Comparison of ENCODE assay signal across 1 cellular context in genomic region chr2:148643998-148644884, GRCh38.
TF ChIP-seq lines count a peak whose summit lies in the region.

EPC2 (plus strand) TSS chr2:148644751; CDS start chr2:148645018, 267 bp downstream.

TF ChIP-seq in K562, 482 proteins besides CTCF, POLR2A, EP300 and RAD21 (continued from another document and continues in another):
- TF ChIP-seq CEBPZ (IDR thresholded peaks at IDR 0.05; ENCODE audit: borderline replicate concordance, low read depth, low read length) (no peak), ATF7 (IDR thresholded peaks at IDR 0.05) (peak; percentile 71), ZNF76 (CRISPR knock-in tag; IDR thresholded peaks at IDR 0.05; ENCODE audit: borderline replicate concordance) (no peak), ZHX1 (conservative IDR thresholded peaks at IDR 0.05; ENCODE audit: low read length) (peak; percentile 58; the same call in 1 of the 2 replicates), IFI16 (CRISPR knock-in tag; IDR thresholded peaks at IDR 0.05) (no peak), AFF4 (CRISPR knock-in tag; IDR thresholded peaks at IDR 0.05) (no peak), DPF2 (IDR thresholded peaks at IDR 0.05) (0 out of 2 replicates have a peak, but pooled peaks have one; percentile 19), TRIM24 (IDR thresholded peaks at IDR 0.05) (no peak), RAD51 (IDR thresholded peaks at IDR 0.05; ENCODE audit: borderline replicate concordance, low read depth) (no peak), ESRRA (IDR thresholded peaks at IDR 0.05; ENCODE audit: borderline replicate concordance, low read depth) (no peak; the same call in 1 of the 2 replicates), ZNF639 (CRISPR knock-in tag; conservative IDR thresholded peaks at IDR 0.05 in 1 of 2, IDR thresholded peaks at IDR 0.05 in 1 of 2) (no peak; a peak in 1 of 4 replicates), GTF2F1 (IDR thresholded peaks at IDR 0.05; ENCODE audit: low read depth, low read length) (no peak), ZNF764 (CRISPR knock-in tag; IDR thresholded peaks at IDR 0.05; ENCODE audit: low read depth) (no peak), NR2F6 (CRISPR knock-in tag; IDR thresholded peaks at IDR 0.05) (no peak), SRSF7 (optimal IDR thresholded peaks at IDR 0.05; ENCODE audit: low read depth, low read length) (no peak), E2F8 (IDR thresholded peaks at IDR 0.05; ENCODE audit: low read depth, partially characterized antibody) (peak; percentile 81), ATF1 (CRISPR knock-in tag; IDR thresholded peaks at IDR 0.05) (no peak), ATF1 (tag; IDR thresholded peaks at IDR 0.05) (peak; percentile 14; the same call in 1 of the 2 replicates), NKRF (IDR thresholded peaks at IDR 0.05; ENCODE audit: borderline replicate concordance) (no peak), ZNF146 (CRISPR knock-in tag; IDR thresholded peaks at IDR 0.05; ENCODE audit: unreplicated experiment) (no peak), ESRRB (CRISPR knock-in tag; IDR thresholded peaks at IDR 0.05; ENCODE audit: borderline replicate concordance) (no peak), ZNF518B (CRISPR knock-in tag; IDR thresholded peaks at IDR 0.05) (no peak), ZNF785 (CRISPR knock-in tag; IDR thresholded peaks at IDR 0.05) (no peak), PCBP2 (IDR thresholded peaks at IDR 0.05; ENCODE audit: low read depth, low read length, poor library complexity, severe bottlenecking) (peak; percentile 100), RBBP5 (IDR thresholded peaks at IDR 0.05; ENCODE audit: borderline replicate concordance, insufficient read depth, low read length, poor library complexity, severe bottlenecking) (peak; percentile 96), PREB (CRISPR knock-in tag; IDR thresholded peaks at IDR 0.05) (peak; percentile 59; the same call in 1 of the 2 replicates), USF1 (CRISPR knock-in tag; IDR thresholded peaks at IDR 0.05) (no peak), ZNF511 (CRISPR knock-in tag; IDR thresholded peaks at IDR 0.05) (peak; percentile 69; the same call in 1 of the 2 replicates)
